ENCODE assay signal across 10 cellular contexts in genomic region chr2:143148757-143149156, GRCh38. TPM values are rescaled to one million over a fixed set of nuclear protein-coding genes. Genes with fewer than 3 reads are reported as not detected.
DNase-seq lines count a peak whose midpoint lies in the region; ATAC-seq lines count a peak whose summit lies in the region.
"Had no signal": no experiment of that assay in that cellular context is flagged by ENCODE, and none has a peak within 500 bp of the region (broad histone marks: within the 10 kb centered on the region; RNA-seq: fewer than 3 reads in every experiment).

No MANE protein-coding gene starts in this region.

- H3K4me1 Mint-ChIP-seq in dendritic cell treated with granulocyte-macrophage colony-stimulating factor and Interleukin-4, amounts not matched to agents 40 ng/mL and 50 ng/mL, for 4 days (ENCODE audit: low read depth) = peaks cover 81% of the 10 kb centered on the region

- H3K4me3 Mint-ChIP-seq in dendritic cell treated with granulocyte-macrophage colony-stimulating factor and Interleukin-4, amounts not matched to agents 40 ng/mL and 50 ng/mL, for 4 days = no peak overlapping the region

- H3K27ac Mint-ChIP-seq in dendritic cell treated with granulocyte-macrophage colony-stimulating factor and Interleukin-4, amounts not matched to agents 40 ng/mL and 50 ng/mL, for 4 days = peak overlapping the region; percentile 20

- H3K9me3 Mint-ChIP-seq in dendritic cell treated with granulocyte-macrophage colony-stimulating factor and Interleukin-4, amounts not matched to agents 40 ng/mL and 50 ng/mL, for 4 days = no peaks in the 10 kb centered on the region

- no peak for DNase-seq in NCI-H2227 treated with DMSO at 0.1 percent for 48 hours (lab: John Stamatoyannopoulos, UW)
- no peak for DNase-seq in mesenteric fat pad (ENCODE audit: low spot score)
- DNase-seq in sciatic nerve (ENCODE audit: low spot score) = no peak
- DNase-seq: Kasumi-1, right cardiac atrium had no signal

- ATAC-seq in GM18520 (IDR thresholded peaks at IDR 0.05; ENCODE audit: unreplicated experiment) = peak; percentile 42
- ATAC-seq in GM19467 (IDR thresholded peaks at IDR 0.05; ENCODE audit: unreplicated experiment) = peak; percentile 55
- ATAC-seq in HG03175 (IDR thresholded peaks at IDR 0.05; ENCODE audit: unreplicated experiment) = peak; percentile 82
- ATAC-seq in sciatic nerve = no peak
- ATAC-seq: gastroesophageal sphincter, right cardiac atrium had no signal

- no peaks in the 10 kb centered on the region for H3K27me3 Mint-ChIP-seq in dendritic cell treated with granulocyte-macrophage colony-stimulating factor and Interleukin-4, amounts not matched to agents 40 ng/mL and 50 ng/mL, for 4 days

- H3K36me3 Mint-ChIP-seq in dendritic cell treated with granulocyte-macrophage colony-stimulating factor and Interleukin-4, amounts not matched to agents 40 ng/mL and 50 ng/mL, for 4 days (ENCODE audit: low read depth) = no peaks in the 10 kb centered on the region

- intact Hi-C loops in dendritic cell treated with granulocyte-macrophage colony-stimulating factor and Interleukin-4, amounts not matched to agents 40 ng/mL and 50 ng/mL, for 4 days (cut with micrococcal nuclease) = no loop called here
- intact Hi-C loops in sciatic nerve (cut with DNase I) = no loop called here

RNA-seq across cellular contexts. Expression of gene ARHGAP15, which starts 19.5 kb away (rescaled TPM):
- total RNA-seq in mesenteric fat pad (11.6 TPM), sciatic nerve (119 TPM)
